22 cellular contexts compared by ENCODE assay signal in the genomic region with DNA sequence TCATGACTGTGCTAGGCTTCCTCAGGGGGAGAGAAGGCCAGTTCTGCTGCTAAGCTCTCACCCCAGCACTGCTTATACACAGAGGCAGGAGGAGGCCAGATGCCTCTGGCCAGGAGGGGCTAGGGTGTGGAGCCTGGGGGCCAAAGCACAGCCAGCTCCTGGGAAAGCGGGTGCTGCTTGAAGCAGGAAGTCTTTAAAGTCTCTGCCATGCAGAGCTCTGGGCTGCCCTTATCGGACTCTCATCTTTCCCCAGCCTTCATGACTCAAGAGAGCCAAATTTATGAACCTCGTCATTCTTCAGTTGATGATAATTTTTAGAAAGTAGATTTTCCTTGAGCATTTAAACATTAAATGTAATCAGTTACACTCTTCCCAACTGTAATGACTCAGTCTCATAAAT. TPM values are rescaled to one million over a fixed set of nuclear protein-coding genes. Genes with fewer than 3 reads are reported as not detected.
DNase-seq lines count a peak whose midpoint lies in the region; ATAC-seq, FAIRE-seq and TF ChIP-seq lines count a peak whose summit lies in the region.
"Had no signal": no experiment of that assay in that cellular context is flagged by ENCODE, and none has a peak within 500 bp of the region (broad histone marks: within the 10 kb centered on the region; RNA-seq: fewer than 3 reads in every experiment).

No MANE protein-coding gene starts in this region.

- no peaks in the 10 kb centered on the region for H3K9me3 Mint-ChIP-seq in CD4-positive, alpha-beta T cell
- H3K9me3 Mint-ChIP-seq in mesothelial cell of epicardium (no peaks in the 10 kb centered on the region), immature natural killer cell (no peaks in the 10 kb centered on the region)
- H3K9me3 Mint-ChIP-seq: activated CD8-positive, alpha-beta T cell treated with anti-CD3 and anti-CD28 coated beads for 36 hours; nephron had no signal

- peak overlapping the region; percentile 52 for H2AFZ ChIP-seq in IMR-90 (replicated peaks; ENCODE audit: low read length, poor library complexity)

- intact Hi-C loops in CD4-positive, alpha-beta T cell (cut with DNase I, micrococcal nuclease), result loop anchor here in 1 of 2 experiments (5.0 to 10.0 kb wide), 2 partner anchors 56 to 142 kb away; no protein-coding TSS in a partner anchor
- intact Hi-C loops in IMR-90 (cut with micrococcal nuclease) (no loop called here), kidney (cut with DNase I) (loop anchor here (5.0 kb wide), 1 partner anchor 484 kb away; no protein-coding TSS in a partner anchor)

- H2BK15ac ChIP-seq in IMR-90 (ENCODE audit: low read depth, low read length), result no peak overlapping the region

- peaks cover 51% of the 10 kb centered on the region for H3K4me1 Mint-ChIP-seq in CD4-positive, alpha-beta T cell (ENCODE audit: low read depth)
- peaks cover 41% of the 10 kb centered on the region for H3K4me1 Mint-ChIP-seq in mesothelial cell of epicardium
- H3K4me1 Mint-ChIP-seq in immature natural killer cell, result peaks cover 16 to 38% of the 10 kb centered on the region in 2 donors

- H2AK9ac ChIP-seq in IMR-90 (replicated peaks; ENCODE audit: low read depth, low read length, poor library complexity), result no peak overlapping the region

- H3K14ac ChIP-seq in IMR-90 (replicated peaks; ENCODE audit: low read depth, low read length), result no peak overlapping the region

- no peak for TF ChIP-seq RAD21 in IMR-90 (IDR thresholded peaks at IDR 0.05; ENCODE audit: low read length)

- no peak overlapping the region for H3K4ac ChIP-seq in IMR-90 (ENCODE audit: low read depth, low read length)

- H3K18ac ChIP-seq in IMR-90 (ENCODE audit: low read depth, low read length), result no peak overlapping the region

- no peak overlapping the region for H3K56ac ChIP-seq in IMR-90 (ENCODE audit: extremely low read depth, insufficient read depth, low read length)

- H3K79me1 ChIP-seq in IMR-90 (ENCODE audit: low read depth in 1 of 2, low read length in 2 of 2), result no peaks in the 10 kb centered on the region

- DNase-seq in CD4-positive, alpha-beta T cell, result no peak
- DNase-seq in IMR-90 (no peak), adipocyte (ENCODE audit: low read depth) (no peak), mesothelial cell of epicardium (ENCODE audit: low spot score in 2 of 2, unreplicated experiment in 2 of 2) (no peak), immature natural killer cell (no peak), HuH-7 (ENCODE audit: low spot score) (no peak), kidney (no peak)
- DNase-seq: activated T-cell treated with anti-CD3 and anti-CD28 coated beads for 4 hours; CD4-positive, CD25-positive, alpha-beta regulatory T cell; DMS153; left lung; NCI-H1105 treated with DMSO at 0.1 percent for 48 hours; NCI-H2081 had no signal

- FAIRE-seq in kidney (lab: Jason Lieb, UNC), result no peak
- FAIRE-seq: colon, RCC 7860, urothelium cell line had no signal

- H3K9ac ChIP-seq in IMR-90 (ENCODE audit: low read depth, low read length) (no peak overlapping the region), adipocyte (ENCODE audit: low read length) (peak overlapping the region; percentile 25), kidney (ENCODE audit: low read length in 2 of 2) (no peak overlapping the region)

- no peaks in the 10 kb centered on the region for H3K9me3 ChIP-seq in CD4-positive, alpha-beta T cell (ENCODE audit: control insufficient read depth, low read length)
- H3K9me3 ChIP-seq in IMR-90 (ENCODE audit: control insufficient read depth, insufficient read depth, low read length), result no peaks in the 10 kb centered on the region
- no peaks in the 10 kb centered on the region for H3K9me3 ChIP-seq in adipocyte (ENCODE audit: control insufficient read depth, low read length)
- H3K9me3 ChIP-seq in kidney (ENCODE audit: control insufficient read depth in 1 of 2, low read length in 2 of 2), result no peaks in the 10 kb centered on the region
- H3K9me3 ChIP-seq: adrenal gland, left lung had no signal

- dilution Hi-C loops in IMR-90 (cut with HindIII; ENCODE audit: low sequenced_read_pairs, unreplicated experiment), result no loop called here

- POLR2A ChIA-PET in CD4-positive, alpha-beta T cell (lab: Charles Lee), result interaction anchor here (2.1 to 4.0 kb wide), 4 partner anchors 24 to 62 kb away, joined by 6 to 36 read pairs (median 18); no protein-coding TSS in a partner anchor
- POLR2A ChIA-PET in IMR-90 (lab: Charles Lee; ENCODE audit: unreplicated experiment), result no interaction called here

- H3K23ac ChIP-seq in IMR-90 (ENCODE audit: low read depth, low read length), result no peak overlapping the region

- H3K36me3 Mint-ChIP-seq in CD4-positive, alpha-beta T cell (ENCODE audit: low read depth), result no peaks in the 10 kb centered on the region
- no peaks in the 10 kb centered on the region for H3K36me3 Mint-ChIP-seq in mesothelial cell of epicardium
- H3K36me3 Mint-ChIP-seq in immature natural killer cell, result no peaks in the 10 kb centered on the region
- H3K36me3 Mint-ChIP-seq: CD4-positive, CD25-positive, alpha-beta regulatory T cell had no signal

- H4K8ac ChIP-seq in IMR-90 (ENCODE audit: low read depth in 2 of 2, low read length in 2 of 2), result no peak overlapping the region

- H2BK20ac ChIP-seq in IMR-90 (ENCODE audit: low read depth, low read length), result no peak overlapping the region

- H3K36me3 ChIP-seq in IMR-90 (ENCODE audit: control insufficient read depth, insufficient read depth, low read length) (no peaks in the 10 kb centered on the region), adipocyte (ENCODE audit: control insufficient read depth, insufficient read depth, low read length, severe bottlenecking) (no peaks in the 10 kb centered on the region), kidney (ENCODE audit: control insufficient read depth in 1 of 2, insufficient read depth in 2 of 2, low read length in 2 of 2) (no peaks in the 10 kb centered on the region)
- H3K36me3 ChIP-seq: adrenal gland, left lung had no signal

- H4K20me1 ChIP-seq in IMR-90 (ENCODE audit: insufficient read depth, low read length), result no peaks in the 10 kb centered on the region

- no peak overlapping the region for H4K91ac ChIP-seq in IMR-90 (ENCODE audit: insufficient read depth, low read depth, low read length)

- no peak for TF ChIP-seq POLR2A in IMR-90 (IDR thresholded peaks at IDR 0.05; ENCODE audit: low read depth, low read length)

- H2AK5ac ChIP-seq in IMR-90 (ENCODE audit: low read depth, low read length), result no peak overlapping the region

- CTCF ChIA-PET in CD4-positive, alpha-beta T cell (lab: Charles Lee), result interaction anchor here (0.5 to 11.7 kb wide), 2 partner anchors 62 to 252 kb away, joined by 3 to 147 read pairs; no protein-coding TSS in a partner anchor
- CTCF ChIA-PET in IMR-90 (lab: Yijun Ruan, JAX), result interaction anchor here (1.3 kb wide), 1 partner anchor 60 kb away, joined by 5 read pairs; no protein-coding TSS in a partner anchor

- no peak overlapping the region for H3K4me3 Mint-ChIP-seq in CD4-positive, alpha-beta T cell
- H3K4me3 Mint-ChIP-seq in mesothelial cell of epicardium, result no peak overlapping the region
- H3K4me3 Mint-ChIP-seq in immature natural killer cell, result no peak overlapping the region
- H3K4me3 Mint-ChIP-seq: activated CD8-positive, alpha-beta T cell treated with anti-CD3 and anti-CD28 coated beads for 36 hours; nephron had no signal

- no peak overlapping the region for H2BK120ac ChIP-seq in IMR-90 (ENCODE audit: low read depth, low read length)

- no peaks in the 10 kb centered on the region for H3K9me1 ChIP-seq in IMR-90 (ENCODE audit: insufficient read depth, low read length)

- H4K5ac ChIP-seq in IMR-90 (ENCODE audit: low read depth, low read length), result no peak overlapping the region

- H3K4me3 ChIP-seq in IMR-90 (ENCODE audit: insufficient read depth, low read depth, low read length), result no peak overlapping the region
- no peak overlapping the region for H3K4me3 ChIP-seq in adipocyte (ENCODE audit: low read length)
- no peak overlapping the region for H3K4me3 ChIP-seq in kidney (ENCODE audit: low read length in 2 of 2)
- H3K4me3 ChIP-seq: adrenal gland, left lung had no signal

- no TSS peak for BruUV-seq in IMR-90 (replicated peaks; lab: Mats Ljungman, UMichigan)

- TF ChIP-seq CTCF in CD4-positive, alpha-beta T cell (IDR thresholded peaks at IDR 0.05), result no peak
- TF ChIP-seq CTCF in IMR-90 (conservative IDR thresholded peaks at IDR 0.05; ENCODE audit: low read depth, low read length) (no peak), mesothelial cell of epicardium (IDR thresholded peaks at IDR 0.05; ENCODE audit: unreplicated experiment) (no peak), kidney (IDR thresholded peaks at IDR 0.05; ENCODE audit: borderline replicate concordance, extremely low read depth, insufficient read depth) (no peak)

- peak overlapping the region; percentile 11 for H3K27ac Mint-ChIP-seq in CD4-positive, alpha-beta T cell
- H3K27ac Mint-ChIP-seq in mesothelial cell of epicardium (peak overlapping the region; percentile 39), immature natural killer cell (no peak overlapping the region)

- H3K4me1 ChIP-seq in IMR-90 (ENCODE audit: control insufficient read depth, insufficient read depth, low read length) (no peaks in the 10 kb centered on the region), adipocyte (ENCODE audit: control insufficient read depth, insufficient read depth, low read length) (peaks cover 43% of the 10 kb centered on the region), kidney (ENCODE audit: control insufficient read depth in 1 of 2, insufficient read depth in 1 of 2, low read depth in 1 of 2, low read length in 2 of 2) (peaks cover 5 to 13% of the 10 kb centered on the region in 2 donors)

- H3K27me3 Mint-ChIP-seq in CD4-positive, alpha-beta T cell, result no peaks in the 10 kb centered on the region
- H3K27me3 Mint-ChIP-seq in mesothelial cell of epicardium (ENCODE audit: low read depth) (peaks cover 8% of the 10 kb centered on the region), immature natural killer cell (ENCODE audit: low read depth in 3 of 3) (peaks cover 4 to 12% (median 10%) of the 10 kb centered on the region in 3 donors)
- H3K27me3 Mint-ChIP-seq: activated CD8-positive, alpha-beta T cell treated with anti-CD3 and anti-CD28 coated beads for 36 hours; progenitor cell of endocrine pancreas had no signal

- H3K4me2 ChIP-seq in IMR-90 (ENCODE audit: low read depth, low read length), result no peak overlapping the region

- H3K27me3 ChIP-seq in CD4-positive, alpha-beta T cell (ENCODE audit: control insufficient read depth, insufficient read depth, low read length), result no peaks in the 10 kb centered on the region
- H3K27me3 ChIP-seq in IMR-90 (ENCODE audit: control insufficient read depth, insufficient read depth, low read length) (peaks cover 4% of the 10 kb centered on the region), adipocyte (replicated peaks; ENCODE audit: control insufficient read depth, insufficient read depth, low read length) (no peaks in the 10 kb centered on the region)
- H3K27me3 ChIP-seq: adrenal gland, left lung had no signal

- H2BK5ac ChIP-seq in IMR-90 (ENCODE audit: low read depth, low read length, poor library complexity, severe bottlenecking), result no peak overlapping the region

- in situ Hi-C loops in IMR-90 (cut with MboI; ENCODE audit: low sequenced_read_pairs), result loop anchor here (10.0 to 25.0 kb wide), 2 partner anchors 222 to 469 kb away; no protein-coding TSS in a partner anchor

- ATAC-seq in CD4-positive, alpha-beta T cell (ENCODE audit: poor library complexity), result no peak
- ATAC-seq in IMR-90 (ENCODE audit: low read depth) (no peak), HG02981 (IDR thresholded peaks at IDR 0.05; ENCODE audit: unreplicated experiment) (no peak)

- no peak overlapping the region for H3K27ac ChIP-seq in CD4-positive, alpha-beta T cell (ENCODE audit: low read depth, low read length)
- no peak overlapping the region for H3K27ac ChIP-seq in IMR-90 (ENCODE audit: insufficient read depth, low read length)
- H3K27ac ChIP-seq in kidney (ENCODE audit: low read depth in 2 of 2, low read length in 2 of 2), result peak overlapping the region in 1 of 2 donors; percentile 5

- WGBS in IMR-90 (ENCODE audit: extremely low coverage in 2 of 2, insufficient read length in 1 of 2), 2 experiments, result no CpG with 5 or more reads among the region's 3 CpGs

RNA-seq across cellular contexts. Expression of a gene that starts 11.2 kb away (rescaled TPM):
- total RNA-seq in CD4-positive, alpha-beta T cell, result 100 to 1,000 TPM; 167 to 168 TPM
- 13.3 and 18.5 TPM in 2 replicates for total RNA-seq in IMR-90 (2012; rRNA removed)
- 40.6 and 43.0 TPM in 2 replicates for polyA plus RNA-seq in IMR-90 (2012; rRNA removed)
- 55.8 and 57.7 TPM in 2 replicates for polyA plus RNA-seq in IMR-90 (2012; cell fraction: cytosol; rRNA removed)
- 36.3 and 44.3 TPM in 2 replicates for polyA plus RNA-seq in IMR-90 (2012; cell fraction: nucleus; rRNA removed; ENCODE audit: low replicate concordance)
- 106 to 113 TPM (median 109 TPM) in 3 replicates for total RNA-seq in mesothelial cell of epicardium
- polyA plus RNA-seq in immature natural killer cell, result 100 to 1,000 TPM; 141 to 363 (median 226) TPM
- total RNA-seq in kidney, result 183 TPM
- polyA plus RNA-seq in kidney (ENCODE audit: insufficient read depth, low read depth, low replicate concordance), result 36.8 TPM

RNA-seq across cellular contexts. Expression of a gene that starts 34.5 kb away (rescaled TPM):
- 1 to 10 TPM; 3.9 to 4.6 TPM for total RNA-seq in CD4-positive, alpha-beta T cell
- total RNA-seq in IMR-90 (2012; rRNA removed) (0.90 and 1.1 TPM in 2 replicates), mesothelial cell of epicardium (93.9 to 101 TPM (median 97.0 TPM) in 3 replicates), kidney (69.4 TPM)
- polyA plus RNA-seq in IMR-90 (2012; rRNA removed) (0.60 and 0.92 TPM in 2 replicates), immature natural killer cell (1 to 10 TPM; 3.9 to 6.3 (median 4.3) TPM), kidney (ENCODE audit: insufficient read depth, low read depth, low replicate concordance) (101 TPM)
- polyA plus RNA-seq in IMR-90 (2012; cell fraction: cytosol; rRNA removed), result 0.19 and 0.36 TPM in 2 replicates
- polyA plus RNA-seq in IMR-90 (2012; cell fraction: nucleus; rRNA removed; ENCODE audit: low replicate concordance), result 0.10 and 0.17 TPM in 2 replicates
- total RNA-seq: LHCN-M2 had no signal

Comparison
In these comparisons a context has a peak if more than half of its experiments do, and no peak if none do; other contexts are left out.
1. H3K27ac Mint-ChIP-seq: peak in CD4-positive, alpha-beta T cell (single experiment) and mesothelial cell of epicardium (single experiment); none in immature natural killer cell (0 of 6).
2. RNA of a gene that starts 34.5 kb away (total RNA-seq): 93.9 to 101 TPM in mesothelial cell of epicardium and 69.4 TPM in kidney (single experiment); 3.9 to 4.6 TPM in CD4-positive, alpha-beta T cell and 0.90 to 1.1 TPM in IMR-90; every median in the first group is over 10 times any median in the second.